In the genomic region with DNA sequence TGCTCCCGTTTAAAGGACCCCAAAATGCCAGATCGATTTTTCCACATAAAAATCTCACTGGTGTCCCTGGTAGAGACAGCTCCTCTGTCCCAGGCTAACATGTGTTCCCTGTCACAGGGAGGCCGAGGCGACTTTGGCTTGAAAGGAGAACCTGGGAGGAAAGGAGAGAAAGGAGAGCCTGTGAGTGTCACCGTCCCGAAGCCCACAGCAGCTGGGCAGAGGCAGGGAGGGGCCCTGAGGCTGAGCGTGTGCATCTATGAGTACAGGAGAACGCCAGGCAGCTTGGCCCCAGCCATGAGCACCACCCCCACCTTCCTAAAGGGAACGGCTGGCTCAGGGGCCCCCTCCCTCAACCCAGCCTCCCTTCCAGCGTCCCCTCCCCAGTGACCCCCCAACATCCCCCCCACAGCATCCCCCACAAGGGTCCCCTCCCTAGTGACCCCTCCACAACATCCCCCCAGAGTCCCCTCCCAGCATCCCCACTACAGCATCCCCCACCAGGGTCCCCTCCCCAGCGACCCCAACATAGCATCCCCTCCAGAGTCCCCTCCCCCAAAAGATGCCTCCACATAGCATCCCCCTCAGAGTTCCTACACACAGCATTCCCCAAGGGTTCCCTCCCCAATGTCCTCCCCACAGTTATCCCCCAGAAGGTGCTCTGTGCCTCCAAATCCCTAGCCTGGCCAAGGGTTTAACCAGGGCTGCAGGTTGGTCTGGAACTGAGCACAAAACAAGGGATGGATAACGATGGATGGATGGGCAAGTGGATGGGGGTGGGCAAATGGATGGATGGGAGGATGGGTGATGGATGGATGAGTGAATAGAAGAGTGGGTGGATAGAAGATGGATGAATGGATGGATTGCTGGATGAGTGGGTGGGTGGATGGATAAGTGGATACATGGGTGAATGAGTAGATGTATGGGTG, we compare ENCODE assay signal across 1 cellular context.
TF ChIP-seq lines count a peak whose summit lies in the region.

No MANE protein-coding gene starts in this region.

TF ChIP-seq in HepG2, 621 proteins besides CTCF, POLR2A, EP300 and RAD21:
- TF ChIP-seq YEATS2 (CRISPR knock-in tag; IDR thresholded peaks at IDR 0.05; ENCODE audit: borderline replicate concordance) (no peak), ZNF264 (CRISPR knock-in tag; IDR thresholded peaks at IDR 0.05) (no peak), JUND (CRISPR knock-in tag; IDR thresholded peaks at IDR 0.05) (no peak), ZNF530 (CRISPR knock-in tag; IDR thresholded peaks at IDR 0.05; ENCODE audit: low read depth) (no peak)
TF ChIP-seq in HepG2: peak in this region for 0.
